ENCODE assay signal across 17 cellular contexts in the genomic region with DNA sequence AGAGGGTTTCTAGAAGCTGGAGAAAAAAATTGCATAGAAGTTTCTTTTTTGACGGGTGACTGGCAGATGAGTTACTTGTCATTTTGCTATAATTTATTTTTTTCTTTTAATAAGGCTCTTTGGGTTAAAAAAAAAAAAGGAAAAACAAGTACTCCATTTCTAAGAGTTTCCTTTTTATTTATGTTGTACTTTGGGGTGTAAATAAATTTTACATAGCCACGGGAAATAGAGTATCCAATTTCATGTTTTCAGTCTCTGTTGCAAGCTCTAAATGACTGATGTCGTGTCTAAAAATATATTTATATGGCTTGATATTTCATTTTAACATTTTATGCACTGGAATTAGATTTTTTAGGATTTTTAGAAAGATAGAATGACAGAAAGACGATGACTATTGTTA. TPM values are rescaled to one million over a fixed set of nuclear protein-coding genes. Genes with fewer than 3 reads are reported as not detected.
"Had no signal": no experiment of that assay in that cellular context is flagged by ENCODE, and none has a peak within 500 bp of the region (broad histone marks: within the 10 kb centered on the region; RNA-seq: fewer than 3 reads in every experiment).

No MANE protein-coding gene starts in this region.

- H3K27ac ChIP-seq: dorsolateral prefrontal cortex, hepatocyte, upper lobe of right lung had no signal

- H3K4me3 ChIP-seq: hepatocyte, smooth muscle cell, upper lobe of right lung had no signal

- H3K4me3 Mint-ChIP-seq: endodermal cell; naive thymus-derived CD8-positive, alpha-beta T cell; stimulated activated naive CD8-positive, alpha-beta T cell treated with anti-CD3 and anti-CD28 coated beads, Interleukin-15, Interleukin-2, amounts not matched to agents 100 ng/mL and 50 ng/mL, for 24 hours had no signal

- H3K9me3 Mint-ChIP-seq: endodermal cell; naive thymus-derived CD8-positive, alpha-beta T cell; stimulated activated naive CD8-positive, alpha-beta T cell treated with anti-CD3 and anti-CD28 coated beads, Interleukin-15, Interleukin-2, amounts not matched to agents 100 ng/mL and 50 ng/mL, for 24 hours had no signal

- H3K27ac Mint-ChIP-seq: endodermal cell; naive thymus-derived CD8-positive, alpha-beta T cell; stimulated activated naive CD8-positive, alpha-beta T cell treated with anti-CD3 and anti-CD28 coated beads, Interleukin-15, Interleukin-2, amounts not matched to agents 100 ng/mL and 50 ng/mL, for 24 hours had no signal

- DNase-seq: activated CD4-positive, alpha-beta T cell treated with anti-CD3 and anti-CD28 coated beads for 1 hour; activated CD4-positive, alpha-beta T cell treated with anti-CD3 and anti-CD28 coated beads, Interleukin-2, amount 50 U/mL, for 4 hours; activated naive CD4-positive, alpha-beta T cell treated with anti-CD3 and anti-CD28 coated beads, Interleukin-2, amount 50 U/mL, for 16 hours; dorsolateral prefrontal cortex; endodermal cell; naive thymus-derived CD8-positive, alpha-beta T cell; nucleus accumbens; posterior cingulate gyrus; T-helper 9 cell; upper lobe of right lung had no signal

- H3K9me3 ChIP-seq: right atrium auricular region, upper lobe of right lung had no signal

- H3K36me3 ChIP-seq: right atrium auricular region, upper lobe of right lung had no signal

- ATAC-seq: left lobe of liver; naive thymus-derived CD8-positive, alpha-beta T cell; upper lobe of right lung had no signal

- H3K36me3 Mint-ChIP-seq: naive thymus-derived CD8-positive, alpha-beta T cell had no signal

RNA-seq across cellular contexts. Expression of a gene that starts 3.3 kb away (rescaled TPM):
- total RNA-seq: epithelial cell of proximal tubule; left lobe of liver; mononuclear cell; naive thymus-derived CD8-positive, alpha-beta T cell had no signal
- polyA plus RNA-seq: naive thymus-derived CD8-positive, alpha-beta T cell; smooth muscle cell had no signal
